Comparison of ENCODE assay signal across 7 cellular contexts in genomic region chr22:37999640-38000272, GRCh38. TPM values are rescaled to one million over a fixed set of nuclear protein-coding genes. Genes with fewer than 3 reads are reported as not detected.
A peak's percentile ranks its signal among the peaks of the same experiment; 100 is the strongest.
DNase-seq lines count a peak whose midpoint lies in the region; ATAC-seq and TF ChIP-seq lines count a peak whose summit lies in the region.

No MANE protein-coding gene starts in this region.

- intact Hi-C loops in HCT116 (cut with micrococcal nuclease) (no loop called here), sciatic nerve (cut with DNase I) (no loop called here)

- DNase-seq in HCT116 (ENCODE audit: low read depth, low spot score) (peak; percentile 75), NCI-H524 treated with DMSO at 0.1 percent for 48 hours (lab: John Stamatoyannopoulos, UW) (peak; percentile 21), dermis blood vessel endothelial cell (peak; percentile 73), sciatic nerve (ENCODE audit: low spot score) (no peak)

- H3K27ac ChIP-seq in HCT116 (ENCODE audit: low read depth, low read length): peak overlapping the region; percentile 50

- no peaks in the 10 kb centered on the region for H3K79me2 ChIP-seq in HCT116 (ENCODE audit: insufficient read depth, low read length)

- peak overlapping the region in 1 of 2 experiments; percentile 9; a peak in 3 of 4 replicates for H3K4me3 ChIP-seq in HCT116 (replicated peaks in 1 of 2; ENCODE audit: low read depth in 1 of 2, low read length in 2 of 2)

- no peaks in the 10 kb centered on the region for H3K9me3 ChIP-seq in HCT116 (ENCODE audit: control insufficient read depth in 1 of 2, insufficient read depth in 1 of 2, low read depth in 1 of 2, low read length in 2 of 2)

- RAD21 ChIA-PET in HCT116 (lab: Charles Lee; ENCODE audit: low non-redundant PET in 1 of 2, low total read pairs in 2 of 2, uncharacterized antibody in 2 of 2, unreplicated experiment in 2 of 2): interaction anchor here (1.0 kb wide), 2 partner anchors 52 to 53 kb away, joined by 3 read pairs; no protein-coding TSS in a partner anchor

- peaks cover 20 to 43% of the 10 kb centered on the region in 2 experiments for H3K4me1 ChIP-seq in HCT116 (ENCODE audit: control insufficient read depth in 1 of 2, insufficient read depth in 2 of 2, low read length in 2 of 2)

- POLR2A ChIA-PET in HCT116 (lab: Charles Lee): interaction anchor here (0.9 to 1.3 kb wide), 3 partner anchors 12 to 46 kb away, joined by 3 to 6 read pairs (median 3); partner anchors contain the start of genes C22orf23 and POLR2F

- CTCF ChIA-PET in HCT116 (lab: Charles Lee): interaction anchor here (1.2 kb wide), 1 partner anchor 53 kb away, joined by 4 read pairs; no protein-coding TSS in a partner anchor

- no peaks in the 10 kb centered on the region for H3K27me3 ChIP-seq in HCT116 (ENCODE audit: insufficient read depth, low read length)

- no peaks in the 10 kb centered on the region for H4K20me1 ChIP-seq in HCT116 (ENCODE audit: insufficient read depth)

- TF ChIP-seq CTCF in HCT116 (IDR thresholded peaks at IDR 0.05 in 2 of 3, conservative IDR thresholded peaks at IDR 0.05 in 1 of 3; ENCODE audit: borderline replicate concordance in 1 of 3, insufficient read depth in 1 of 3, low read depth in 2 of 3, low read length in 2 of 3): peak in 1 of 3 experiments; percentile 15; a peak in 1 of 6 replicates

- TF ChIP-seq POLR2A in HCT116 (IDR thresholded peaks at IDR 0.05; ENCODE audit: borderline replicate concordance, extremely low read depth, insufficient read depth, insufficient read length): peak; percentile 15

- TF ChIP-seq RAD21 in HCT116 (IDR thresholded peaks at IDR 0.05; ENCODE audit: low read depth): no peak

- no TSS peak for BruUV-seq in HCT116 (replicated peaks; lab: Mats Ljungman, UMichigan)

- peak overlapping the region; percentile 62 for H3K4me2 ChIP-seq in HCT116 (ENCODE audit: low read length)

- no peaks in the 10 kb centered on the region for H3K36me3 ChIP-seq in HCT116 (ENCODE audit: control insufficient read depth in 1 of 2, insufficient read depth in 2 of 2, low read length in 2 of 2)

- peak overlapping the region; percentile 22 for H3K9ac ChIP-seq in HCT116 (ENCODE audit: low read length)

- ATAC-seq in HCT116: peak; percentile 92
- peak; percentile 38 for ATAC-seq in sciatic nerve
- ATAC-seq in GM18870 (IDR thresholded peaks at IDR 0.05; ENCODE audit: unreplicated experiment): no peak
- no peak for ATAC-seq in GM21529 (IDR thresholded peaks at IDR 0.05; ENCODE audit: unreplicated experiment)
- no peak for ATAC-seq in GM18873 (IDR thresholded peaks at IDR 0.05; ENCODE audit: low FRiP score, unreplicated experiment)

- H3K9me2 ChIP-seq in HCT116 (ENCODE audit: insufficient read depth): no peaks in the 10 kb centered on the region

- H2AFZ ChIP-seq in HCT116 (ENCODE audit: low read depth, low read length, poor library complexity, severe bottlenecking): no peak overlapping the region

TF ChIP-seq in HCT116, 20 proteins besides CTCF, POLR2A, EP300 and RAD21:
- TF ChIP-seq ZBTB33 (IDR thresholded peaks at IDR 0.05; ENCODE audit: extremely low read depth, insufficient replicate concordance, low read length) (no peak), EZH2phosphoT487 (IDR thresholded peaks at IDR 0.05; ENCODE audit: borderline replicate concordance) (no peak), SRF (IDR thresholded peaks at IDR 0.05; ENCODE audit: low read depth) (no peak), POLR2AphosphoS5 (IDR thresholded peaks at IDR 0.05; ENCODE audit: low read depth, low read length) (peak; percentile 36; the same call in 1 of the 2 replicates), ZNF274 (IDR thresholded peaks at IDR 0.05; ENCODE audit: low read depth, low read length) (no peak), JUND (IDR thresholded peaks at IDR 0.05) (peak; percentile 80), FOSL1 (IDR thresholded peaks at IDR 0.05; ENCODE audit: low read depth) (peak; percentile 84), MAX (IDR thresholded peaks at IDR 0.05) (peak; percentile 71), SP1 (IDR thresholded peaks at IDR 0.05; ENCODE audit: low read depth) (peak; percentile 61), CEBPB (IDR thresholded peaks at IDR 0.05; ENCODE audit: low read depth) (no peak), CBX3 (IDR thresholded peaks at IDR 0.05; ENCODE audit: low read depth) (peak; percentile 54; the same call in 1 of the 2 replicates), ELF1 (IDR thresholded peaks at IDR 0.05; ENCODE audit: borderline replicate concordance, low read depth) (no peak)

RNA-seq across cellular contexts. Expression of gene SOX10, which starts 15.4 kb away (rescaled TPM):
- total RNA-seq in HCT116 (2021; ENCODE audit: unreplicated experiment) (not detected), dermis blood vessel endothelial cell (not detected in 2 replicates), sciatic nerve (179 TPM)
- 0.04 and 0.18 TPM in 2 replicates for polyA plus RNA-seq in HCT116 (2012)

RNA-seq across cellular contexts. Expression of gene POLR2F, which starts 46.3 kb away (rescaled TPM):
- total RNA-seq in HCT116 (2021; ENCODE audit: unreplicated experiment): 107 TPM
- polyA plus RNA-seq in HCT116 (2012): 118 and 140 TPM in 2 replicates
- total RNA-seq in dermis blood vessel endothelial cell: 46.6 and 48.7 TPM in 2 replicates
- total RNA-seq in sciatic nerve: 94.8 TPM

RNA-seq across cellular contexts. Expression of gene C22orf23, which starts 46.4 kb away (rescaled TPM):
- total RNA-seq in HCT116 (2021; ENCODE audit: unreplicated experiment): 0.47 TPM
- 1.7 and 2.5 TPM in 2 replicates for polyA plus RNA-seq in HCT116 (2012)
- total RNA-seq in dermis blood vessel endothelial cell: 0.05 TPM in 1 of 2 replicates, not detected in the other
- 0.45 TPM for total RNA-seq in sciatic nerve

RNA-seq across cellular contexts. Expression of gene PICK1, which starts 57.4 kb away (rescaled TPM):
- total RNA-seq in HCT116 (2021; ENCODE audit: unreplicated experiment): 40.0 TPM
- polyA plus RNA-seq in HCT116 (2012): 30.7 and 32.6 TPM in 2 replicates
- total RNA-seq in dermis blood vessel endothelial cell: 15.5 and 18.7 TPM in 2 replicates
- 28.7 TPM for total RNA-seq in sciatic nerve

Comparison
In these comparisons a context has a peak if more than half of its experiments do, and no peak if none do; other contexts are left out.
1. ATAC-seq: peak in HCT116 (single experiment) and sciatic nerve (single experiment); none in GM18870 (single experiment), GM21529 (single experiment) and GM18873 (single experiment).
2. RNA of gene SOX10, which starts 15.4 kb away (total RNA-seq): 179 TPM in sciatic nerve (single experiment); not detected in HCT116 (single experiment) and not detected in dermis blood vessel endothelial cell; every median in the first group is over 100 times any median in the second.